Comparison of ENCODE assay signal across 8 cellular contexts in the genomic region with DNA sequence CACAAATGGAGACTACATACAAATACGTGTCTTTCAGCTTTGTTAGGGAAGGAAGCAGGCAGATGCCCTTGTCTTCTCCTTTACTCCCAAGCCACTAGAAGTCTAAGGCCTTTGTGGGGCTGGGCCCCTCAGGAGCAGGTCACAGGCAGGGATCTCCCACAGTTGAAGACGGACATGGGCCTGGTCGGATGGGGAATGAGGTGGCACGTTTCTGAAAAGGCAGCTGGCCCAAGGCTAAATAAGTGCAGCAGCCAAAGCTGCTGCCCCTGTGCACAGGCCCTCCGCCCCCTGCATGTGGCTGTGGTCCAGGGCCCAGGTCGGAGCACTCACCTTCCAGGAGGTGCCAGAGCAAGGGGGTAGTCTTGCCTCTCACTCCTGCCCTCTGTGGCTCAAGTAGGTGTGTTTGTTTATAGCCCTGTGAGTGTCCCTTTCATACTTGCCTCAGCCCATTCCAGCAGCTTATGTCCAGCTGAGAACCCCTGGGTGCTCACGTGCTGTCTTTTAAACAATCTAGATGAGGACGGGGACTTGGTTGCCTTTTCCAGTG. TPM values are rescaled to one million over a fixed set of nuclear protein-coding genes. Genes with fewer than 3 reads are reported as not detected.
A peak's percentile ranks its signal among the peaks of the same experiment; 100 is the strongest.
DNase-seq lines count a peak whose midpoint lies in the region; ATAC-seq and TF ChIP-seq lines count a peak whose summit lies in the region.

No MANE protein-coding gene starts in this region.

- intact Hi-C loops in ascending aorta (cut with DNase I) (loop anchor here (5.0 kb wide), 1 partner anchor 35 kb away; the partner anchor contains the start of gene MRNIP), right lobe of liver (cut with DNase I) (no loop called here)

- H3K4me3 Mint-ChIP-seq in activated T-cell treated with anti-CD3 and anti-CD28 coated beads, Interleukin-2, amount 50 U/mL, for 4 hours = peak overlapping the region; percentile 92

- peaks cover 34 to 42% of the 10 kb centered on the region in 2 donors for H3K4me1 ChIP-seq in ascending aorta
- H3K4me1 ChIP-seq in right lobe of liver = peaks cover 0 to 75% (median 32%) of the 10 kb centered on the region in 4 donors
- H3K4me1 ChIP-seq in thymus (ENCODE audit: control insufficient read depth, insufficient read depth, low read length) = peaks cover 15% of the 10 kb centered on the region

- peaks cover 25% of the 10 kb centered on the region for H3K36me3 Mint-ChIP-seq in activated T-cell treated with anti-CD3 and anti-CD28 coated beads, Interleukin-2, amount 50 U/mL, for 4 hours (ENCODE audit: insufficient read depth)

- peak overlapping the region in 1 of 2 donors; percentile 100 for H3K27ac ChIP-seq in ascending aorta
- H3K27ac ChIP-seq in right lobe of liver = peak overlapping the region; percentile 14 to 100 (median 27)
- no peak overlapping the region for H3K27ac ChIP-seq in thymus (ENCODE audit: low read depth)

- H3K36me3 ChIP-seq in ascending aorta (peaks cover 49 to 52% of the 10 kb centered on the region in 2 donors), right lobe of liver (peaks cover 0 to 55% (median 32%) of the 10 kb centered on the region in 4 donors), thymus (ENCODE audit: control insufficient read depth, insufficient read depth) (peaks cover 30% of the 10 kb centered on the region)

- TF ChIP-seq POLR2A in right lobe of liver (IDR thresholded peaks at IDR 0.05) = no peak

- no peaks in the 10 kb centered on the region for H3K9me3 Mint-ChIP-seq in activated T-cell treated with anti-CD3 and anti-CD28 coated beads, Interleukin-2, amount 50 U/mL, for 4 hours

- ATAC-seq in activated T-cell treated with anti-CD3 and anti-CD28 coated beads, Interleukin-2, amount 50 U/mL, for 4 hours = no peak
- no peak for ATAC-seq in right lobe of liver

- H3K9me3 ChIP-seq in ascending aorta (no peaks in the 10 kb centered on the region), right lobe of liver (no peaks in the 10 kb centered on the region), thymus (ENCODE audit: control insufficient read depth) (peaks cover 1% of the 10 kb centered on the region)

- 18% methylated on average over 6 of the region's 8 CpGs for WGBS in right lobe of liver (ENCODE audit: insufficient coverage, low coverage, low lambda C conversion rate, missing lambda C conversion rate)
- 86% methylated on average over 8 of the region's 8 CpGs for WGBS in thymus

- no peaks in the 10 kb centered on the region for H3K27me3 Mint-ChIP-seq in activated T-cell treated with anti-CD3 and anti-CD28 coated beads, Interleukin-2, amount 50 U/mL, for 4 hours (ENCODE audit: low read depth)

- no peak for TF ChIP-seq CTCF in ascending aorta (IDR thresholded peaks at IDR 0.05)
- TF ChIP-seq CTCF in right lobe of liver (IDR thresholded peaks at IDR 0.05) = no peak
- TF ChIP-seq CTCF in GM20000 (IDR thresholded peaks at IDR 0.05; ENCODE audit: extremely low read depth, missing control alignments) = no peak

- peaks cover 52% of the 10 kb centered on the region for H3K4me1 Mint-ChIP-seq in activated T-cell treated with anti-CD3 and anti-CD28 coated beads, Interleukin-2, amount 50 U/mL, for 4 hours (ENCODE audit: low read depth)

- H3K4me3 ChIP-seq in ascending aorta = peak overlapping the region; percentile 84 to 98
- peak overlapping the region; percentile 97 to 100 (median 100) for H3K4me3 ChIP-seq in right lobe of liver
- peak overlapping the region; percentile 72 for H3K4me3 ChIP-seq in thymus (ENCODE audit: low read length)

- DNase-seq in activated T-cell treated with anti-CD3 and anti-CD28 coated beads, Interleukin-2, amount 50 U/mL, for 4 hours = no peak
- DNase-seq in activated T-cell treated with anti-CD3 and anti-CD28 coated beads for 4 hours (no peak), ascending aorta (ENCODE audit: low spot score in 2 of 2) (no peak), right lobe of liver (peak in 1 of 3 donors; percentile 55), NOMO-1 treated with dmso at 0.1 percent for 144 hours (lab: John Stamatoyannopoulos, UW; ENCODE audit: unreplicated experiment) (no peak), kidney glomerular epithelial cell (lab: John Stamatoyannopoulos, UW) (no peak), GM20000 (ENCODE audit: low spot score) (no peak)

- H3K27me3 ChIP-seq in ascending aorta (no peaks in the 10 kb centered on the region), right lobe of liver (no peaks in the 10 kb centered on the region), thymus (ENCODE audit: control insufficient read depth, insufficient read depth) (peaks cover 18% of the 10 kb centered on the region)

RNA-seq across cellular contexts. Expression of gene SQSTM1, which starts 1.8 kb away (rescaled TPM):
- total RNA-seq in activated T-cell treated with anti-CD3 and anti-CD28 coated beads, Interleukin-2, amount 50 U/mL, for 4 hours = 100 to 1,000 TPM; 109 to 141 (median 111) TPM
- total RNA-seq in ascending aorta (476 TPM), right lobe of liver (1,000 to 10,000 TPM in 2 of 6 experiments, 100 to 1,000 TPM in 4; 195 to 1,174 (median 649) TPM)
- 253 TPM for polyA plus RNA-seq in thymus

RNA-seq across cellular contexts. Expression of gene MGAT4B, which starts 15.9 kb away (rescaled TPM):
- 10 to 100 TPM; 43.6 to 63.7 (median 54.5) TPM for total RNA-seq in activated T-cell treated with anti-CD3 and anti-CD28 coated beads, Interleukin-2, amount 50 U/mL, for 4 hours
- total RNA-seq in ascending aorta (207 TPM), right lobe of liver (100 to 1,000 TPM; 151 to 259 (median 181) TPM)
- 56.7 TPM for polyA plus RNA-seq in thymus

RNA-seq across cellular contexts. Expression of gene LTC4S, which starts 28.7 kb away (rescaled TPM):
- 1 to 10 TPM in 1 of 3 donors, under 1 TPM in 2; 0.37 to 2.3 (median 0.61) TPM for total RNA-seq in activated T-cell treated with anti-CD3 and anti-CD28 coated beads, Interleukin-2, amount 50 U/mL, for 4 hours
- 91.7 TPM for total RNA-seq in ascending aorta
- 1 to 10 TPM in 3 of 6 experiments, under 1 TPM in 2, not detected in 1; 0.73 to 1.7 (median 1.4) TPM for total RNA-seq in right lobe of liver
- 2.8 TPM for polyA plus RNA-seq in thymus

RNA-seq across cellular contexts. Expression of gene MRNIP, which starts 36.1 kb away (rescaled TPM):
- 10 to 100 TPM; 14.9 to 16.1 (median 16.0) TPM for total RNA-seq in activated T-cell treated with anti-CD3 and anti-CD28 coated beads, Interleukin-2, amount 50 U/mL, for 4 hours
- total RNA-seq in ascending aorta (17.3 TPM), right lobe of liver (10 to 100 TPM in 3 of 6 experiments, 1 to 10 TPM in 3; 4.7 to 14.7 (median 9.0) TPM)
- 43.9 TPM for polyA plus RNA-seq in thymus

Comparison
In these comparisons a context has a peak if more than half of its experiments do, and no peak if none do; other contexts are left out.
1. RNA of gene LTC4S, which starts 28.7 kb away (total RNA-seq): 91.7 TPM in ascending aorta (single experiment); 0.73 to 1.7 TPM in right lobe of liver and 0.37 to 2.3 TPM in activated T-cell treated with anti-CD3 and anti-CD28 coated beads, Interleukin-2, amount 50 U/mL, for 4 hours; every median in the first group is over 10 times any median in the second.
2. Peak in every context shown above with its lines, with median percentiles within 50 percentile points of each other: H3K4me3 ChIP-seq.